17 cellular contexts compared by ENCODE assay signal in genomic region chr5:55509768-55510522, GRCh38. TPM values are rescaled to one million over a fixed set of nuclear protein-coding genes. Genes with fewer than 3 reads are reported as not detected.
DNase-seq lines count a peak whose midpoint lies in the region; ATAC-seq and TF ChIP-seq lines count a peak whose summit lies in the region.
"Had no signal": no experiment of that assay in that cellular context is flagged by ENCODE, and none has a peak within 500 bp of the region (broad histone marks: within the 10 kb centered on the region; RNA-seq: fewer than 3 reads in every experiment).

No MANE protein-coding gene starts in this region.

- H3K27ac ChIP-seq in 22Rv1 (peak overlapping the region; percentile 41), aorta (ENCODE audit: low read depth in 1 of 2, low read length in 2 of 2) (no peak overlapping the region), H9 (ENCODE audit: insufficient read length, low read depth, low read length) (no peak overlapping the region)

- H2BK120ac ChIP-seq in H9 (ENCODE audit: low read depth, low read length, poor library complexity, severe bottlenecking), result no peak overlapping the region

- H2BK5ac ChIP-seq in H9 (ENCODE audit: insufficient read length, low read length), result no peak overlapping the region

- no peak for ATAC-seq in aorta (ENCODE audit: low FRiP score)
- no peak for ATAC-seq in GM18519 (IDR thresholded peaks at IDR 0.05; ENCODE audit: low FRiP score, unreplicated experiment)
- ATAC-seq: activated CD8-positive, alpha-beta T cell treated with anti-CD3 and anti-CD28 coated beads, Interleukin-2, amount 10 ng/mL, durations not matched to agents 7 days and 5 days; activated T-helper 17 cell treated with anti-CD3 and anti-CD28 coated beads, Interleukin-2, amount 50 U/mL, for 72 hours had no signal

- no peak overlapping the region for H3K23ac ChIP-seq in H9 (ENCODE audit: insufficient read length, low read depth, low read length)

- peaks cover 4% of the 10 kb centered on the region; the same call in 1 of the 2 replicates for H3K79me2 ChIP-seq in H9 (ENCODE audit: insufficient read depth, low read length)

- no peak overlapping the region for H3K4ac ChIP-seq in H9 (ENCODE audit: low read depth, low read length)

- H3T11ph ChIP-seq in H9 (ENCODE audit: low read length), result no peak overlapping the region

- H3K36me3 ChIP-seq in aorta (ENCODE audit: control insufficient read depth in 1 of 2, insufficient read depth in 2 of 2, low read length in 1 of 2), result no peaks in the 10 kb centered on the region

- H3K18ac ChIP-seq in H9 (ENCODE audit: insufficient read length, low read depth, low read length), result no peak overlapping the region

- H3K4me1 Mint-ChIP-seq in H9, result peaks cover 33 to 35% of the 10 kb centered on the region in 2 experiments
- H3K4me1 Mint-ChIP-seq: activated T-helper 17 cell treated with anti-CD3 and anti-CD28 coated beads, Interleukin-2, amount 50 U/mL, for 72 hours had no signal

- H3K14ac ChIP-seq in H9 (ENCODE audit: insufficient read depth, low read length), result no peak overlapping the region

- TF ChIP-seq CTCF in 22Rv1 (IDR thresholded peaks at IDR 0.05) (no peak), fibroblast of mammary gland (conservative IDR thresholded peaks at IDR 0.05; ENCODE audit: control insufficient read depth, insufficient read depth, low read depth, low read length) (no peak), H9 (conservative IDR thresholded peaks at IDR 0.05) (no peak)

- no peak overlapping the region for H4K8ac ChIP-seq in H9 (replicated peaks; ENCODE audit: insufficient read length, low read depth, low read length)

- no peak overlapping the region for H4K5ac ChIP-seq in H9 (ENCODE audit: insufficient read length, low read depth, low read length)

- no peak overlapping the region for H3K4me2 ChIP-seq in H9 (ENCODE audit: insufficient read depth, insufficient read length, low read length)
- H3K4me2 ChIP-seq: SK-N-SH had no signal

- H3K23me2 ChIP-seq in H9 (ENCODE audit: insufficient read length, low read depth, low read length, poor library complexity, severe bottlenecking), result no peaks in the 10 kb centered on the region

- H2AK5ac ChIP-seq in H9 (ENCODE audit: insufficient read length, low read length), result no peak overlapping the region

- 0 out of 7 replicates have a peak, but pooled peaks cover 0 to 3% (median 0%) of the 10 kb centered on the region in 3 experiments for H3K36me3 Mint-ChIP-seq in H9 (ENCODE audit: insufficient read depth in 1 of 3, low read depth in 3 of 3)
- H3K36me3 Mint-ChIP-seq: memory B cell had no signal

- no peak overlapping the region for H2AFZ ChIP-seq in H9 (ENCODE audit: low read length)

- no peaks in the 10 kb centered on the region for H3K27me3 Mint-ChIP-seq in H9 (ENCODE audit: low read depth)
- H3K27me3 Mint-ChIP-seq: activated T-helper 17 cell treated with anti-CD3 and anti-CD28 coated beads, Interleukin-2, amount 50 U/mL, for 72 hours; memory B cell had no signal

- H3K4me1 ChIP-seq in aorta (ENCODE audit: control insufficient read depth in 1 of 2, insufficient read depth in 2 of 2, low read length in 2 of 2) (peaks cover 0 to 9% of the 10 kb centered on the region in 2 donors), H9 (ENCODE audit: insufficient read depth, low read length) (no peaks in the 10 kb centered on the region)

- H2BK12ac ChIP-seq in H9 (ENCODE audit: insufficient read length, low read depth, low read length), result no peak overlapping the region

- no peaks in the 10 kb centered on the region for H3K9me3 Mint-ChIP-seq in H9
- H3K9me3 Mint-ChIP-seq: activated T-helper 17 cell treated with anti-CD3 and anti-CD28 coated beads, Interleukin-2, amount 50 U/mL, for 72 hours; memory B cell had no signal

- H3K79me1 ChIP-seq in H9 (ENCODE audit: insufficient read depth, low read depth, low read length, poor library complexity, severe bottlenecking), result peaks cover 4% of the 10 kb centered on the region

- H2BK15ac ChIP-seq in H9 (ENCODE audit: low read depth, low read length), result no peak overlapping the region

- H3K4me3 ChIP-seq in fibroblast of mammary gland (ENCODE audit: control insufficient read depth, low read depth, low read length), result no peak overlapping the region
- no peak overlapping the region for H3K4me3 ChIP-seq in aorta (ENCODE audit: low read length in 2 of 2)
- H3K4me3 ChIP-seq: dorsolateral prefrontal cortex had no signal

- DNase-seq in NCI-H69 (lab: John Stamatoyannopoulos, UW), result peak; percentile 59
- DNase-seq in fibroblast of mammary gland (ENCODE audit: low read depth), result peak; percentile 7
- peak; percentile 68 for DNase-seq in myocyte (ENCODE audit: low read depth)
- no peak for DNase-seq in aorta
- no peak for DNase-seq in CD1c-positive myeloid dendritic cell (ENCODE audit: extremely low spot score)
- no peak for DNase-seq in H9
- DNase-seq: activated CD8-positive, alpha-beta T cell treated with anti-CD3 and anti-CD28 coated beads, Interleukin-2, amount 10 ng/mL, durations not matched to agents 7 days and 5 days; dorsolateral prefrontal cortex; GDM1; NCI-H146; NCI-H510A; OCI-M1; SK-N-SH had no signal

- no peak overlapping the region for H3K4me3 Mint-ChIP-seq in H9
- H3K4me3 Mint-ChIP-seq: activated CD8-positive, alpha-beta T cell treated with anti-CD3 and anti-CD28 coated beads, Interleukin-2, amount 10 ng/mL, durations not matched to agents 7 days and 5 days; activated T-helper 17 cell treated with anti-CD3 and anti-CD28 coated beads, Interleukin-2, amount 50 U/mL, for 72 hours; memory B cell had no signal

- no peak overlapping the region for H4K91ac ChIP-seq in H9 (ENCODE audit: insufficient read length, low read depth, low read length)

- intact Hi-C loops in aorta (cut with DNase I), result no loop called here

- no peak overlapping the region for H3K56ac ChIP-seq in H9 (ENCODE audit: insufficient read length, low read depth, low read length)

- H3K9me3 ChIP-seq in aorta (ENCODE audit: control insufficient read depth, low read length), result no peaks in the 10 kb centered on the region
- H3K9me3 ChIP-seq in H9 (ENCODE audit: control insufficient read depth, low read depth, low read length), result no peaks in the 10 kb centered on the region
- H3K9me3 ChIP-seq: SK-N-SH had no signal

- H2BK20ac ChIP-seq in H9 (ENCODE audit: low read depth, low read length, poor library complexity, severe bottlenecking), result no peak overlapping the region

- no peaks in the 10 kb centered on the region for H4K20me1 ChIP-seq in H9 (ENCODE audit: control insufficient read depth, insufficient read depth, insufficient read length)

- H3K27me3 ChIP-seq in aorta (ENCODE audit: control insufficient read depth in 1 of 2, insufficient read depth in 2 of 2, low read length in 1 of 2) (no peaks in the 10 kb centered on the region), H9 (ENCODE audit: insufficient read depth, low read length) (no peaks in the 10 kb centered on the region)
- H3K27me3 ChIP-seq: dorsolateral prefrontal cortex had no signal

- H3K9ac ChIP-seq in H9 (ENCODE audit: extremely low read depth, insufficient read length, low read length), result no peak overlapping the region
- H3K9ac ChIP-seq: SK-N-SH had no signal

- WGBS in aorta, 2 donors, result 22 to 36% methylated on average over 5 of the region's 5 CpGs
- WGBS in H9 (ENCODE audit: extremely low coverage, insufficient read length, low lambda C conversion rate), result no CpG with 5 or more reads among the region's 5 CpGs

- 0 out of 7 replicates have a peak overlapping the region, but pooled peaks of 1 of the 3 experiments have one; percentile 9 for H3K27ac Mint-ChIP-seq in H9
- H3K27ac Mint-ChIP-seq: activated CD8-positive, alpha-beta T cell treated with anti-CD3 and anti-CD28 coated beads, Interleukin-2, amount 10 ng/mL, durations not matched to agents 7 days and 5 days; activated T-helper 17 cell treated with anti-CD3 and anti-CD28 coated beads, Interleukin-2, amount 50 U/mL, for 72 hours; memory B cell had no signal

RNA-seq across cellular contexts. Expression of gene PLPP1, which starts 24.8 kb away (rescaled TPM):
- 94.7 and 154 TPM in 2 replicates for total RNA-seq in myocyte
- polyA plus RNA-seq in myocyte (2012), result 70.4 TPM
- 100 to 1,000 TPM; 127 to 214 TPM for total RNA-seq in aorta
- 100 to 1,000 TPM; 104 to 535 TPM for polyA plus RNA-seq in aorta
- 80.7 and 85.9 TPM in 2 replicates for total RNA-seq in H9 (2021)

Comparison
In these comparisons a context has a peak if more than half of its experiments do, and no peak if none do; other contexts are left out.
1. DNase-seq: peak in NCI-H69 (single experiment), fibroblast of mammary gland (single experiment) and myocyte (single experiment); none in aorta (0 of 2), CD1c-positive myeloid dendritic cell (single experiment) and H9 (single experiment).